In the genomic region with DNA sequence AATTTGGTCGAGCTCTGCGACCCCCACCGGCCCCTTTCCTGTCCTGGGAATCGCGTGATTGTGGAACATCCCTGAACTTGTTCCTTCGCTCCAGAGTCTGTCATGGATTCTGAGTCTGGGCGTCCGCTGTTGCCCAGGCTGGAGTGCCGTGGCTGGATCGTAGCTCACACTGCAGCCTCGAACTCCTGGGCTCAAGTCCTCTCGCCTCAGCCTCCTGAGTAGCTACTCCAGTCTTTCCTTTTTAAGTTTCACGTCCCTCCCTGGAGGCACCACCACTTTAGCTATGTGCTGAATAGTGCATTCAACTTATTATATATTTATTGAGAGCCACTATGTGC, we compare ENCODE assay signal across 9 cellular contexts. TPM values are rescaled to one million over a fixed set of nuclear protein-coding genes. Genes with fewer than 3 reads are reported as not detected.
A peak's percentile ranks its signal among the peaks of the same experiment; 100 is the strongest.
DNase-seq lines count a peak whose midpoint lies in the region; ATAC-seq, FAIRE-seq and TF ChIP-seq lines count a peak whose summit lies in the region.
"Had no signal": no experiment of that assay in that cellular context is flagged by ENCODE, and none has a peak within 500 bp of the region (broad histone marks: within the 10 kb centered on the region; RNA-seq: fewer than 3 reads in every experiment).

No MANE protein-coding gene starts in this region.

- no peaks in the 10 kb centered on the region for H3K9me2 ChIP-seq in Karpas-422 (replicated peaks; ENCODE audit: insufficient read depth, low read length)

- H3K4me2 ChIP-seq in Karpas-422 (ENCODE audit: low read depth, low read length, poor library complexity, severe bottlenecking) = peak overlapping the region; percentile 59

- H3K4me1 ChIP-seq in Karpas-422 (ENCODE audit: low read length) = no peaks in the 10 kb centered on the region
- peaks cover 8% of the 10 kb centered on the region for H3K4me1 ChIP-seq in lower lobe of right lung
- H3K4me1 ChIP-seq in upper lobe of right lung = no peaks in the 10 kb centered on the region

- ATAC-seq in lower lobe of right lung = peak; percentile 35 to 47
- peak; percentile 31 for ATAC-seq in upper lobe of right lung

- H3K79me2 ChIP-seq in Karpas-422 (ENCODE audit: low read length) = no peaks in the 10 kb centered on the region

- DNase-seq in GM12892 (ENCODE audit: insufficient read length) (no peak), Karpas-422 (no peak), bronchial epithelial cell (ENCODE audit: low read depth) (no peak), lower lobe of right lung (no peak), upper lobe of right lung (no peak), NCI-H2196 treated with DMSO at 0.1 percent for 48 hours (lab: John Stamatoyannopoulos, UW; ENCODE audit: unreplicated experiment) (no peak), GM20000 (ENCODE audit: low spot score) (no peak)
- DNase-seq in activated CD4-positive, CD25-positive, alpha-beta regulatory T cell (lab: John Stamatoyannopoulos, UW) = no peak

- intact Hi-C loops in lower lobe of right lung (cut with DNase I) (no loop called here), upper lobe of right lung (cut with DNase I) (no loop called here)

- no peaks in the 10 kb centered on the region for H4K20me1 ChIP-seq in Karpas-422 (ENCODE audit: insufficient read depth, low read depth, low read length)

- no peak overlapping the region for H2AFZ ChIP-seq in Karpas-422 (ENCODE audit: low read length)

- H3K9ac ChIP-seq in Karpas-422 (ENCODE audit: low read length) = peak overlapping the region; percentile 58

- no peak overlapping the region for H3K27ac ChIP-seq in Karpas-422 (ENCODE audit: low read length)
- H3K27ac ChIP-seq in lower lobe of right lung = peak overlapping the region; percentile 87
- H3K27ac ChIP-seq in upper lobe of right lung = peak overlapping the region; percentile 84

- no peaks in the 10 kb centered on the region for H3K27me3 ChIP-seq in Karpas-422 (ENCODE audit: low read length)
- no peaks in the 10 kb centered on the region for H3K27me3 ChIP-seq in bronchial epithelial cell (ENCODE audit: control insufficient read depth, insufficient read depth, low read length)
- H3K27me3 ChIP-seq in lower lobe of right lung (ENCODE audit: low read depth) = no peaks in the 10 kb centered on the region
- no peaks in the 10 kb centered on the region for H3K27me3 ChIP-seq in upper lobe of right lung

- TF ChIP-seq CTCF in bronchial epithelial cell (IDR thresholded peaks at IDR 0.05; ENCODE audit: insufficient read depth, low read length, severe bottlenecking) (no peak), lower lobe of right lung (IDR thresholded peaks at IDR 0.05) (no peak), upper lobe of right lung (IDR thresholded peaks at IDR 0.05) (no peak), GM20000 (IDR thresholded peaks at IDR 0.05; ENCODE audit: extremely low read depth, missing control alignments) (no peak)

- H3K36me3 ChIP-seq in Karpas-422 (ENCODE audit: insufficient read depth, low read length) (no peaks in the 10 kb centered on the region), bronchial epithelial cell (ENCODE audit: control insufficient read depth, insufficient read depth, low read length) (no peaks in the 10 kb centered on the region), lower lobe of right lung (no peaks in the 10 kb centered on the region), upper lobe of right lung (no peaks in the 10 kb centered on the region)

- H3K9me3 ChIP-seq in Karpas-422 (ENCODE audit: low read length) (no peaks in the 10 kb centered on the region), lower lobe of right lung (no peaks in the 10 kb centered on the region), upper lobe of right lung (no peaks in the 10 kb centered on the region)

- peak overlapping the region; percentile 63; the same call in 1 of the 2 replicates for H3K4me3 ChIP-seq in Karpas-422 (ENCODE audit: low read length)
- peak overlapping the region; percentile 53 for H3K4me3 ChIP-seq in bronchial epithelial cell (ENCODE audit: low read depth, low read length)
- peak overlapping the region; percentile 70 for H3K4me3 ChIP-seq in lower lobe of right lung
- peak overlapping the region; percentile 68 for H3K4me3 ChIP-seq in upper lobe of right lung

- TF ChIP-seq POLR2A in GM12892 (IDR thresholded peaks at IDR 0.05; ENCODE audit: low read depth, low read length) = no peak

- FAIRE-seq in GM12892 (lab: Jason Lieb, UNC) (peak; percentile 48), bronchial epithelial cell (lab: Jason Lieb, UNC) (no peak)

RNA-seq across cellular contexts. Expression of gene ACOT6, which starts 0.7 kb away (rescaled TPM):
- polyA plus RNA-seq in GM12892 (2012; ENCODE audit: missing spikeins) = not detected
- total RNA-seq in Karpas-422 (2014; rRNA removed; shearing (Covaris generic); ENCODE audit: low replicate concordance) = not detected in 2 replicates
- total RNA-seq in bronchial epithelial cell (not detected in 2 replicates), lower lobe of right lung (not detected), upper lobe of right lung (not detected)
- total RNA-seq: M059J had no signal

RNA-seq across cellular contexts. Expression of gene ACOT4, which starts 21.3 kb away (rescaled TPM):
- polyA plus RNA-seq in GM12892 (2012; ENCODE audit: missing spikeins) = 2.8 TPM
- 3.4 and 5.4 TPM in 2 replicates for total RNA-seq in Karpas-422 (2014; rRNA removed; shearing (Covaris generic); ENCODE audit: low replicate concordance)
- total RNA-seq in bronchial epithelial cell (0.26 TPM in 2 replicates), lower lobe of right lung (5.0 TPM), upper lobe of right lung (4.5 TPM)

RNA-seq across cellular contexts. Expression of gene DNAL1, which starts 31.8 kb away (rescaled TPM):
- polyA plus RNA-seq in GM12892 (2012; ENCODE audit: missing spikeins) = 5.1 TPM
- 7.6 and 11.7 TPM in 2 replicates for total RNA-seq in Karpas-422 (2014; rRNA removed; shearing (Covaris generic); ENCODE audit: low replicate concordance)
- total RNA-seq in bronchial epithelial cell (5.8 and 9.9 TPM in 2 replicates), lower lobe of right lung (14.7 TPM), upper lobe of right lung (16.6 TPM)

RNA-seq across cellular contexts. Expression of gene ACOT2, which starts 44.0 kb away (rescaled TPM):
- 20.4 TPM for polyA plus RNA-seq in GM12892 (2012; ENCODE audit: missing spikeins)
- 38.5 and 72.7 TPM in 2 replicates for total RNA-seq in Karpas-422 (2014; rRNA removed; shearing (Covaris generic); ENCODE audit: low replicate concordance)
- total RNA-seq in bronchial epithelial cell = 6.8 and 9.7 TPM in 2 replicates
- 52.9 TPM for total RNA-seq in lower lobe of right lung
- 40.2 TPM for total RNA-seq in upper lobe of right lung

RNA-seq across cellular contexts. Expression of gene HEATR4, which starts 54.3 kb away (rescaled TPM):
- polyA plus RNA-seq in GM12892 (2012; ENCODE audit: missing spikeins) = 0.15 TPM
- not detected in 2 replicates for total RNA-seq in Karpas-422 (2014; rRNA removed; shearing (Covaris generic); ENCODE audit: low replicate concordance)
- under 0.01 TPM in 1 of 2 replicates, not detected in the other for total RNA-seq in bronchial epithelial cell
- 1.4 TPM for total RNA-seq in lower lobe of right lung
- total RNA-seq in upper lobe of right lung = 1.6 TPM
